Comparison of ENCODE assay signal across 1 cellular context in the genomic region with DNA sequence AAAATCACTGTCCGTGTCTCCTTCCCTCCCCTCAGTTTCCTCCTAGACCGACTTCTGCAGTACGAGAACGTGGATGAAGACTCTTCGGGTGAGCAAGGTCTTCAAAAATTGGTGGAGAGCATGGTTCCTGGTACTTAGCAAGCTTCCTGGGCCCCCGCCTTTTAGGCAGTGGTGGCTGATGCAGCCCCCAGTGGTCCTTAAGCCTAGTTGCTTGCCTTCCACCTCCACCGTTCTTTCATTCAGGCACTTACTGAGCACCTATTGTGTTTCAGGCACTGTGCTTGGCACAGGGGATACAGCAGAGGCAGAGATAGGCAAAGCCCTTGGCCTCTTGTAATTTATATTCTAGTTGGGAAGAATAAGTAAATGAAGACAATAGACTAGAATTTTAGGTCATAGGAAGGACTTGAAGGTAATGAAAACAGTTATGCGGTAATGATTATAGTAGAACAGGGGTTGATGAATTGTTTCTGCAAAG.
TF ChIP-seq lines count a peak whose summit lies in the region.

No MANE protein-coding gene starts in this region.

TF ChIP-seq in K562, 482 proteins besides CTCF, POLR2A, EP300 and RAD21:
- TF ChIP-seq, protein P1, sequence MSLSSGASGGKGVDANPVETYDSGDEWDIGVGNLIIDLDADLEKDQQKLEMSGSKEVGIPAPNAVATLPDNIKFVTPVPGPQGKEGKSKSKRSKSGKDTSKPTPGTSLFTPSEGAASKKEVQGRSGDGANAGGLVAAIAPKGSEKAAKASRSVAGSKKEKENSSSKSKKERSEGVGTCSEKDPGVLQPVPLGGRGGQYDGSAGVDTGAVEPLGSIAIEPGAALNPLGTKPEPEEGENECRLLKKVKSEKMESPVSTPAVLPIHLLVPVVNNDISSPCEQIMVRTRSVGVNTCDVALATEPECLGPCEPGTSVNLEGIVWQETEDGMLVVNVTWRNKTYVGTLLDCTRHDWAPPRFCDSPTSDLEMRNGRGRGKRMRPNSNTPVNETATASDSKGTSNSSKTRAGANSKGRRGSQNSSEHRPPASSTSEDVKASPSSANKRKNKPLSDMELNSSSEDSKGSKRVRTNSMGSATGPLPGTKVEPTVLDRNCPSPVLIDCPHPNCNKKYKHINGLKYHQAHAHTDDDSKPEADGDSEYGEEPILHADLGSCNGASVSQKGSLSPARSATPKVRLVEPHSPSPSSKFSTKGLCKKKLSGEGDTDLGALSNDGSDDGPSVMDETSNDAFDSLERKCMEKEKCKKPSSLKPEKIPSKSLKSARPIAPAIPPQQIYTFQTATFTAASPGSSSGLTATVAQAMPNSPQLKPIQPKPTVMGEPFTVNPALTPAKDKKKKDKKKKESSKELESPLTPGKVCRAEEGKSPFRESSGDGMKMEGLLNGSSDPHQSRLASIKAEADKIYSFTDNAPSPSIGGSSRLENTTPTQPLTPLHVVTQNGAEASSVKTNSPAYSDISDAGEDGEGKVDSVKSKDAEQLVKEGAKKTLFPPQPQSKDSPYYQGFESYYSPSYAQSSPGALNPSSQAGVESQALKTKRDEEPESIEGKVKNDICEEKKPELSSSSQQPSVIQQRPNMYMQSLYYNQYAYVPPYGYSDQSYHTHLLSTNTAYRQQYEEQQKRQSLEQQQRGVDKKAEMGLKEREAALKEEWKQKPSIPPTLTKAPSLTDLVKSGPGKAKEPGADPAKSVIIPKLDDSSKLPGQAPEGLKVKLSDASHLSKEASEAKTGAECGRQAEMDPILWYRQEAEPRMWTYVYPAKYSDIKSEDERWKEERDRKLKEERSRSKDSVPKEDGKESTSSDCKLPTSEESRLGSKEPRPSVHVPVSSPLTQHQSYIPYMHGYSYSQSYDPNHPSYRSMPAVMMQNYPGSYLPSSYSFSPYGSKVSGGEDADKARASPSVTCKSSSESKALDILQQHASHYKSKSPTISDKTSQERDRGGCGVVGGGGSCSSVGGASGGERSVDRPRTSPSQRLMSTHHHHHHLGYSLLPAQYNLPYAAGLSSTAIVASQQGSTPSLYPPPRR (CRISPR knock-in tag; IDR thresholded peaks at IDR 0.05; ENCODE audit: borderline replicate concordance), result 0 out of 2 replicates have a peak, but pooled peaks have one; percentile 14
- peak in 1 of 2 experiments; percentile 40 for TF ChIP-seq E2F6 (IDR thresholded peaks at IDR 0.05; ENCODE audit: borderline replicate concordance in 1 of 2, extremely low read depth in 1 of 2, insufficient read depth in 1 of 2, insufficient read length in 1 of 2, low read depth in 1 of 2, low read length in 1 of 2, poor library complexity in 1 of 2, severe bottlenecking in 1 of 2)
- 0 out of 2 replicates have a peak, but pooled peaks have one; percentile 19 for TF ChIP-seq ZBTB7A (IDR thresholded peaks at IDR 0.05; ENCODE audit: borderline replicate concordance, control insufficient read depth, low read depth, low read length)
- no peak for TF ChIP-seq ARID3B (CRISPR knock-in tag; IDR thresholded peaks at IDR 0.05; ENCODE audit: borderline replicate concordance)
- TF ChIP-seq ZNF263 (CRISPR knock-in tag; IDR thresholded peaks at IDR 0.05; ENCODE audit: borderline replicate concordance), result peak; percentile 18; the same call in 1 of the 2 replicates
- TF ChIP-seq ZBTB26 (CRISPR knock-in tag; IDR thresholded peaks at IDR 0.05), result no peak
- TF ChIP-seq KDM1A (IDR thresholded peaks at IDR 0.05), result 0 out of 4 replicates have a peak, but pooled peaks of 1 of the 2 experiments have one; percentile 6
